Comparison of ENCODE assay signal across 1 cellular context in the genomic region with DNA sequence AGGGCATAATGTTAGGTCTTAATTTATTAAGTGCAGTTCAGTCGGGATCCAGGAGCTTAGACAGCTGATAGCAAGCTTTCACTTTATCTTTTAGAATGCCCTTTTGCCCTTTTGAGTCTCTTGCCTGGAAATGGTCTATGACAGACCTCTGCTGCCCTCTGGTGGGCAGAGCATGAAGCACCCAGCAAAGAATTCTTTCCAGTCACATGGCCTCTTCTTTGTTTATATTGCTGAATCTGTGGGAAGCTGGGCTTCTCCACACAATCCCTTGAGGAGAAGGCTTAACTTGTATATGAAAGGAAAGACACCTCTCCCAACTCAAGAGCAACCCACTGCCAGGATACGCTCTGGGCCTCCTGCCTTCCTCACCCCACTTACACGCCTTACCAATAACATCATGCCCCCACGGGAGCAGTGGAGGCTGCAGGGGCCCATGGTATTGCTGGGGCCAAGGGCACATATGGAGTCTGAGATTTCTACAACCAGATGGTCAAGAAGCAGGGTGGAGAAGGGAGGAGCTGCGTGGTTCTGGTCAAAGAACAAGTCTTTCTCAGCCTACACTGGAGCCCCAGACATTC.
TF ChIP-seq lines count a peak whose summit lies in the region.

No MANE protein-coding gene starts in this region.

TF ChIP-seq in SK-N-SH, 30 proteins besides CTCF, POLR2A, EP300 and RAD21 (continued from another document):
- TF ChIP-seq ZBTB33 (IDR thresholded peaks at IDR 0.05; ENCODE audit: borderline replicate concordance, low read depth) (no peak), TCF12 (IDR thresholded peaks at IDR 0.05) (no peak), CHD2 (IDR thresholded peaks at IDR 0.05; ENCODE audit: low read length, partially characterized antibody) (no peak)
